In genomic region chr5:42572313-42572712, GRCh38 we compare ENCODE assay signal across 33 cellular contexts.
"Had no signal": no experiment of that assay in that cellular context is flagged by ENCODE, and none has a peak within 500 bp of the region (broad histone marks: within the 10 kb centered on the region; RNA-seq: fewer than 3 reads in every experiment).

No MANE protein-coding gene starts in this region.

- H3K4me3 ChIP-seq: cardiac muscle cell, MG63, Peyer's patch, SJSA1 had no signal

- DNase-seq: activated CD4-positive, alpha-beta T cell treated with anti-CD3 and anti-CD28 coated beads, Interleukin-2, amount 10 ng/mL, durations not matched to agents 24 days and 14 days; activated CD4-positive, alpha-beta T cell treated with anti-CD3 and anti-CD28 coated beads, Interleukin-2, amount 50 U/mL, for 4 hours; activated CD8-positive, alpha-beta T cell treated with anti-CD3 and anti-CD28 coated beads for 36 hours; activated effector memory CD4-positive, alpha-beta T cell treated with anti-CD3 and anti-CD28 coated beads, Interleukin-2, amount 50 U/mL, for 16 hours; activated naive CD4-positive, alpha-beta T cell; activated naive CD4-positive, alpha-beta T cell treated with anti-CD3 and anti-CD28 coated beads, Interleukin-2, amount 50 U/mL, for 16 hours; activated naive CD8-positive, alpha-beta T cell treated with anti-CD3 and anti-CD28 coated beads for 36 hours; activated T-cell treated with anti-CD3 and anti-CD28 coated beads, Interleukin-2, amount 50 U/mL, for 1 hour; activated T-cell treated with anti-CD3 and anti-CD28 coated beads, Interleukin-2, amount 50 U/mL, for 72 hours; amniotic stem cell; aorta; brain microvascular endothelial cell; Kasumi-1; KBM-7; MG63; NCI-H1048; NCI-H1105 treated with DMSO at 0.1 percent for 48 hours; NCI-H1436; NCI-H1694; NCI-H1930; NCI-H2081 treated with DMSO at 0.1 percent for 48 hours; NCI-H510A; NCI-H526; NCI-H748 treated with DMSO at 0.1 percent for 48 hours; NK-92 treated with Interleukin-12 subunit alpha and Interleukin-12 subunit beta, amount 100 ng/mL, for 24 hours; PC-3; Peyer's patch; RPMI8226; SHP77 treated with DMSO at 0.1 percent for 48 hours; SK-N-SH had no signal

- H3K4me1 ChIP-seq: Peyer's patch, SJSA1 had no signal

- H3K9me3 ChIP-seq: MG63, Peyer's patch, SJSA1, SK-N-SH had no signal

- H3K36me3 ChIP-seq: brain microvascular endothelial cell, cardiac muscle cell, MG63, Peyer's patch, SJSA1 had no signal

- H3K27ac ChIP-seq: brain microvascular endothelial cell, cardiac muscle cell, Peyer's patch, SJSA1 had no signal

- H3K27me3 ChIP-seq: brain microvascular endothelial cell, cardiac muscle cell, MG63, Peyer's patch, SJSA1 had no signal

- ATAC-seq: activated CD8-positive, alpha-beta T cell treated with anti-CD3 and anti-CD28 coated beads for 36 hours; activated T-cell treated with anti-CD3 and anti-CD28 coated beads, Interleukin-2, amount 50 U/mL, for 72 hours; activated T-helper 17 cell treated with anti-CD3 and anti-CD28 coated beads, Interleukin-2, amount 50 U/mL, for 72 hours; PC-3 had no signal
